Comparison of ENCODE assay signal across 6 cellular contexts in genomic region chr10:834493-834892, GRCh38.
"Had no signal": no experiment of that assay in that cellular context is flagged by ENCODE, and none has a peak within 500 bp of the region (broad histone marks: within the 10 kb centered on the region; RNA-seq: fewer than 3 reads in every experiment).

No MANE protein-coding gene starts in this region.

- H3K27ac ChIP-seq: HL-60, KMS-11 had no signal

- H3K9ac ChIP-seq: KMS-11 had no signal

- FAIRE-seq: HTR-8/SVneo had no signal

- DNase-seq: Karpas-422, KBM-7, KG1 had no signal

- H3K4me2 ChIP-seq: KMS-11 had no signal
